Comparison of ENCODE assay signal across 8 cellular contexts in genomic region chr9:35258665-35259474, GRCh38.
DNase-seq lines count a peak whose midpoint lies in the region; ATAC-seq, FAIRE-seq and TF ChIP-seq lines count a peak whose summit lies in the region.

No MANE protein-coding gene starts in this region.

- H3K4me2 ChIP-seq in H1 (ENCODE audit: insufficient read depth in 1 of 2, low read depth in 2 of 2, low read length in 2 of 2), result no peak overlapping the region

- no peak for TF ChIP-seq EP300 in H1 (IDR thresholded peaks at IDR 0.05; ENCODE audit: borderline replicate concordance in 1 of 2, low read depth in 2 of 2, low read length in 2 of 2)

- no peak overlapping the region for H2BK20ac ChIP-seq in H1 (ENCODE audit: low read length)

- no peaks in the 10 kb centered on the region for H3K79me2 ChIP-seq in H1 (ENCODE audit: control insufficient read depth in 1 of 2, insufficient read depth in 2 of 2, low read length in 2 of 2)

- H2AFZ ChIP-seq in H1 (ENCODE audit: low read length), result no peak overlapping the region

- H3K56ac ChIP-seq in H1 (replicated peaks; ENCODE audit: insufficient read length, low read depth, low read length), result no peak overlapping the region

- H4K20me1 ChIP-seq in H1 (replicated peaks in 1 of 2; ENCODE audit: control insufficient read depth in 1 of 2, insufficient read depth in 2 of 2, low read length in 2 of 2), result no peaks in the 10 kb centered on the region

- no peaks in the 10 kb centered on the region for H3K79me1 ChIP-seq in H1 (ENCODE audit: low read depth, low read length)

- H3K4me1 Mint-ChIP-seq in activated CD4-positive, alpha-beta T cell treated with anti-CD3 and anti-CD28 coated beads for 36 hours, result no peaks in the 10 kb centered on the region

- no peak overlapping the region for H3K18ac ChIP-seq in H1 (ENCODE audit: extremely low read depth, low read length)

- CTCF ChIA-PET in activated CD4-positive, alpha-beta T cell treated with anti-CD3 and anti-CD28 coated beads for 36 hours (lab: Charles Lee), result interaction anchor here (0.6 to 2.2 kb wide), 13 partner anchors 9 to 453 kb away, joined by 3 to 15 read pairs (median 3); no protein-coding TSS in a partner anchor
- CTCF ChIA-PET in H1 (lab: Charles Lee; ENCODE audit: partially characterized antibody), result interaction anchor here (0.6 to 2.2 kb wide), 34 partner anchors 9 to 307 kb away, joined by 3 to 26 read pairs (median 3); partner anchors contain the start of genes ATOSB and UNC13B

- DNase-seq in NCI-H2227 (lab: John Stamatoyannopoulos, UW; ENCODE audit: unreplicated experiment), result peak; percentile 78
- DNase-seq in activated CD4-positive, alpha-beta T cell treated with anti-CD3 and anti-CD28 coated beads for 36 hours, result peak; percentile 68
- DNase-seq in H1 (ENCODE audit: low read depth in 1 of 2, low spot score in 2 of 2), result no peak
- peak; percentile 75 for DNase-seq in lung (ENCODE audit: low spot score)
- peak; percentile 8 for DNase-seq in stimulated activated CD8-positive, alpha-beta memory T cell treated with anti-CD3 and anti-CD28 coated beads, Interleukin-12 subunit alpha, Interleukin-12 subunit beta, amount 100 ng/mL, for 24 hours (ENCODE audit: extremely low read depth)

- FAIRE-seq in H1 (lab: Jason Lieb, UNC), result peak; percentile 68

- H3K27me3 ChIP-seq in H1 (replicated peaks in 1 of 4; ENCODE audit: control insufficient read depth in 3 of 4, extremely low read depth in 1 of 4, insufficient read depth in 3 of 4, low read length in 3 of 4), result no peaks in the 10 kb centered on the region; a peak in 1 of 7 replicates
- H3K27me3 ChIP-seq in lung (ENCODE audit: control insufficient read depth, insufficient read depth), result no peaks in the 10 kb centered on the region

- no peak overlapping the region for H4K5ac ChIP-seq in H1 (ENCODE audit: insufficient read length, low read depth, low read length)

- no peak overlapping the region for H3K4me3 Mint-ChIP-seq in activated CD4-positive, alpha-beta T cell treated with anti-CD3 and anti-CD28 coated beads for 36 hours

- H3K23me2 ChIP-seq in H1 (ENCODE audit: low read depth, low read length), result no peaks in the 10 kb centered on the region

- H2BK15ac ChIP-seq in H1 (ENCODE audit: low read length), result no peak overlapping the region

- peak; percentile 75 to 85 for TF ChIP-seq RAD21 in H1 (IDR thresholded peaks at IDR 0.05 in 1 of 2, conservative IDR thresholded peaks at IDR 0.05 in 1 of 2; ENCODE audit: low read depth in 2 of 2, low read length in 2 of 2)

- no peaks in the 10 kb centered on the region for H3K36me3 Mint-ChIP-seq in activated CD4-positive, alpha-beta T cell treated with anti-CD3 and anti-CD28 coated beads for 36 hours (ENCODE audit: low read depth)

- no peak overlapping the region for H4K91ac ChIP-seq in H1 (replicated peaks; ENCODE audit: insufficient read length, low read length)

- H3K23ac ChIP-seq in H1 (ENCODE audit: insufficient read length), result no peak overlapping the region

- H3K9ac ChIP-seq in H1 (replicated peaks in 1 of 4; ENCODE audit: extremely low read depth in 1 of 4, low read depth in 3 of 4, low read length in 3 of 4), result no peak overlapping the region

- ATAC-seq in activated CD4-positive, alpha-beta T cell treated with anti-CD3 and anti-CD28 coated beads for 36 hours, result peak; percentile 42
- peak; percentile 53 for ATAC-seq in lung (ENCODE audit: insufficient read depth, low FRiP score)
- ATAC-seq in HG03139 (IDR thresholded peaks at IDR 0.05; ENCODE audit: unreplicated experiment), result no peak

- H2BK12ac ChIP-seq in H1 (ENCODE audit: low read depth, low read length), result no peak overlapping the region

- TF ChIP-seq POLR2A in H1 (IDR thresholded peaks at IDR 0.05; ENCODE audit: control extremely low read depth in 1 of 2, low read depth in 2 of 2, low read length in 2 of 2), result no peak

- H3K27ac ChIP-seq in 22Rv1, result peak overlapping the region; percentile 97
- no peak overlapping the region for H3K27ac ChIP-seq in H1 (ENCODE audit: low read depth, low read length)
- H3K27ac ChIP-seq in lung (ENCODE audit: low read depth in 1 of 2, low read length in 1 of 2), result no peak overlapping the region

- no peak overlapping the region for H3K27ac Mint-ChIP-seq in activated CD4-positive, alpha-beta T cell treated with anti-CD3 and anti-CD28 coated beads for 36 hours

- H2BK5ac ChIP-seq in H1 (ENCODE audit: low read depth, low read length), result no peak overlapping the region

- peaks cover 2% of the 10 kb centered on the region for H3K27me3 Mint-ChIP-seq in activated CD4-positive, alpha-beta T cell treated with anti-CD3 and anti-CD28 coated beads for 36 hours

- no peak overlapping the region for H2AK5ac ChIP-seq in H1 (ENCODE audit: low read depth, low read length)

- no peaks in the 10 kb centered on the region for H3K9me3 ChIP-seq in H1 (ENCODE audit: insufficient read depth in 2 of 2, low read depth in 1 of 2, low read length in 1 of 2)
- H3K9me3 ChIP-seq in lung (ENCODE audit: control insufficient read depth in 2 of 2, insufficient read depth in 1 of 2, low read length in 1 of 2), result no peaks in the 10 kb centered on the region

- H4K8ac ChIP-seq in H1 (ENCODE audit: extremely low read depth, insufficient read depth, low read length), result no peak overlapping the region

- peaks cover 0 to 3% (median 0%) of the 10 kb centered on the region in 4 experiments; a peak in 1 of 7 replicates for H3K4me1 ChIP-seq in H1 (replicated peaks in 1 of 4; ENCODE audit: control insufficient read depth in 3 of 4, insufficient read depth in 4 of 4, low read length in 3 of 4)
- peaks cover 0 to 2% of the 10 kb centered on the region in 2 donors for H3K4me1 ChIP-seq in lung (ENCODE audit: control insufficient read depth in 2 of 2, insufficient read depth in 2 of 2, low read length in 2 of 2)

- intact Hi-C loops in activated CD4-positive, alpha-beta T cell treated with anti-CD3 and anti-CD28 coated beads for 36 hours (cut with DNase I, micrococcal nuclease), result loop anchor here (1.0 to 2.0 kb wide), 2 partner anchors 143 to 218 kb away; no protein-coding TSS in a partner anchor

- H3K4me3 ChIP-seq in H1 (ENCODE audit: extremely low read depth in 1 of 4, insufficient read depth in 2 of 4, low read depth in 3 of 4, low read length in 4 of 4) (no peak overlapping the region), lung (no peak overlapping the region)

- H3K4ac ChIP-seq in H1 (replicated peaks; ENCODE audit: insufficient read length, low read depth, low read length), result no peak overlapping the region

- H3K14ac ChIP-seq in H1 (ENCODE audit: insufficient read length), result no peak overlapping the region

- 35% methylated on average over 5 of the region's 5 CpGs; no CpG with 5 or more reads in 1 of the 2 experiments for WGBS in H1 (ENCODE audit: extremely low coverage in 1 of 2, insufficient coverage in 1 of 2, insufficient read length in 1 of 2, insufficient replicate concordance in 2 of 2, low coverage in 1 of 2, low lambda C conversion rate in 2 of 2, missing lambda C conversion rate in 1 of 2), 2 experiments
- WGBS in lung, 2 donors, result 20 to 27% methylated on average over 5 of the region's 5 CpGs

- TF ChIP-seq CTCF in 22Rv1 (IDR thresholded peaks at IDR 0.05) (peak; percentile 94), GM12872 (IDR thresholded peaks at IDR 0.05; ENCODE audit: insufficient read depth, low read depth, low read length) (peak; percentile 71), H1 (IDR thresholded peaks at IDR 0.05; ENCODE audit: control extremely low read depth in 1 of 3, insufficient read depth in 1 of 3, low read depth in 1 of 3, low read length in 3 of 3) (peak in 2 of 3 experiments; percentile 66 to 73; a peak in 3 of 4 replicates), lung (IDR thresholded peaks at IDR 0.05; ENCODE audit: control extremely low read depth, extremely low read depth) (peak; percentile 46)

- no peaks in the 10 kb centered on the region for H3K36me3 ChIP-seq in H1 (ENCODE audit: control insufficient read depth in 2 of 4, insufficient read depth in 4 of 4, low read length in 3 of 4)
- H3K36me3 ChIP-seq in lung (ENCODE audit: control insufficient read depth in 2 of 2, insufficient read depth in 2 of 2, low read length in 2 of 2), result no peaks in the 10 kb centered on the region

- POLR2A ChIA-PET in activated CD4-positive, alpha-beta T cell treated with anti-CD3 and anti-CD28 coated beads for 36 hours (lab: Charles Lee), result no interaction called here
- POLR2A ChIA-PET in H1 (lab: Charles Lee; ENCODE audit: partially characterized antibody), result interaction anchor here (0.8 to 1.5 kb wide), 2 partner anchors 15 to 142 kb away, joined by 3 read pairs; no protein-coding TSS in a partner anchor

- H2BK120ac ChIP-seq in H1 (replicated peaks; ENCODE audit: low read depth, low read length), result no peak overlapping the region

- H3K9me3 Mint-ChIP-seq in activated CD4-positive, alpha-beta T cell treated with anti-CD3 and anti-CD28 coated beads for 36 hours (ENCODE audit: low read depth), result no peaks in the 10 kb centered on the region

TF ChIP-seq in H1, 55 proteins besides CTCF, POLR2A, EP300 and RAD21 (continues in another document):
- TF ChIP-seq JUN (IDR thresholded peaks at IDR 0.05; ENCODE audit: low read depth, low read length), result no peak

Comparison
In these comparisons a context has a peak if more than half of its experiments do, and no peak if none do; other contexts are left out.
1. DNase-seq: peak in NCI-H2227 (single experiment), activated CD4-positive, alpha-beta T cell treated with anti-CD3 and anti-CD28 coated beads for 36 hours (single experiment), lung (single experiment) and stimulated activated CD8-positive, alpha-beta memory T cell treated with anti-CD3 and anti-CD28 coated beads, Interleukin-12 subunit alpha, Interleukin-12 subunit beta, amount 100 ng/mL, for 24 hours (single experiment); none in H1 (0 of 2).
2. Peak in every context shown above with its lines, with median percentiles within 50 percentile points of each other: CTCF ChIP-seq.